ENCODE assay signal across 1 cellular context in genomic region chr2:54456526-54457325, GRCh38.
TF ChIP-seq lines count a peak whose summit lies in the region.

No MANE protein-coding gene starts in this region.

TF ChIP-seq in H1, 55 proteins besides CTCF, POLR2A, EP300 and RAD21 (continued from another document):
- peak in 1 of 2 experiments; percentile 10; a peak in 1 of 4 replicates for TF ChIP-seq SIN3A (conservative IDR thresholded peaks at IDR 0.05 in 1 of 2, IDR thresholded peaks at IDR 0.05 in 1 of 2; ENCODE audit: low read depth in 1 of 2, low read length in 2 of 2)
